In the genomic region with DNA sequence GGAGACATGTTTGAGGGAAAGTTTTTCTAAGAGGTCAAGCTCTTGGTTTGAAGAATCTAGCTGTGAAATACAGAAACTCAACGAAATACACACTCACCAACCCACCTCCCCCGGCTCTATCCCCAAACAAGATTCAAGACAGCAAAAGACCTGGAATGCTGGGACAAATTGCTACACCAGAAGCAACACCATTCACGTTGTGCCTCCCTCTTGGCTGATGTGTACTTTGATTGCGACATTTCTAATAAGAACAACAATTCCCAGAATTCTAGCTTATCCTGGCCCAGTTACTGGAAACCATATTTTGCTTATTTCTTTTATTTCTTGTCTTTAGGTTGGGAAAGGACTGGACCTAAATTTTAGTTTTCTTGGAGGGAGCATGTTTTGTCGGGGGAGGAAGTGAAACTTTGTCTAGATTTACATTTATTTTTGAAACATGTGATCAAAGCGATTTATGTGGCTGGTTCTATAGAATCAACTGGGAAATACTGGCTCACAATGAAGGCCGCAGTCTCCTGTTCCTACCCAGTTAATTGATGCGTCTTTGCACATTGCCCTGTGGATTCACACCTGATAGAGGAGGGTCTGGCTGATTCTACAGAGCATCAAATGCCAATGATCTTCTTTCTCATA, we compare ENCODE assay signal across 1 cellular context.
A peak's percentile ranks its signal among the peaks of the same experiment; 100 is the strongest.
TF ChIP-seq lines count a peak whose summit lies in the region.

No MANE protein-coding gene starts in this region.

TF ChIP-seq in HepG2, 621 proteins besides CTCF, POLR2A, EP300 and RAD21 (continued from another document and continues in another):
- no peak for TF ChIP-seq RNF2 (conservative IDR thresholded peaks at IDR 0.05; ENCODE audit: low read depth)
- 0 out of 2 replicates have a peak, but pooled peaks have one; percentile 26 for TF ChIP-seq ERF (CRISPR knock-in tag; IDR thresholded peaks at IDR 0.05)
- TF ChIP-seq, protein P1, sequence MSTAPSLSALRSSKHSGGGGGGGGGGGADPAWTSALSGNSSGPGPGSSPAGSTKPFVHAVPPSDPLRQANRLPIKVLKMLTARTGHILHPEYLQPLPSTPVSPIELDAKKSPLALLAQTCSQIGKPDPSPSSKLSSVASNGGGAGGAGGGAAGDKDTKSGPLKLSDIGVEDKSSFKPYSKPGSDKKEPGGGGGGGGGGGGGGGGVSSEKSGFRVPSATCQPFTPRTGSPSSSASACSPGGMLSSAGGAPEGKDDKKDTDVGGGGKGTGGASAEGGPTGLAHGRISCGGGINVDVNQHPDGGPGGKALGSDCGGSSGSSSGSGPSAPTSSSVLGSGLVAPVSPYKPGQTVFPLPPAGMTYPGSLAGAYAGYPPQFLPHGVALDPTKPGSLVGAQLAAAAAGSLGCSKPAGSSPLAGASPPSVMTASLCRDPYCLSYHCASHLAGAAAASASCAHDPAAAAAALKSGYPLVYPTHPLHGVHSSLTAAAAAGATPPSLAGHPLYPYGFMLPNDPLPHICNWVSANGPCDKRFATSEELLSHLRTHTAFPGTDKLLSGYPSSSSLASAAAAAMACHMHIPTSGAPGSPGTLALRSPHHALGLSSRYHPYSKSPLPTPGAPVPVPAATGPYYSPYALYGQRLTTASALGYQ (CRISPR knock-in tag; IDR thresholded peaks at IDR 0.05), result no peak
- TF ChIP-seq, protein P2, sequence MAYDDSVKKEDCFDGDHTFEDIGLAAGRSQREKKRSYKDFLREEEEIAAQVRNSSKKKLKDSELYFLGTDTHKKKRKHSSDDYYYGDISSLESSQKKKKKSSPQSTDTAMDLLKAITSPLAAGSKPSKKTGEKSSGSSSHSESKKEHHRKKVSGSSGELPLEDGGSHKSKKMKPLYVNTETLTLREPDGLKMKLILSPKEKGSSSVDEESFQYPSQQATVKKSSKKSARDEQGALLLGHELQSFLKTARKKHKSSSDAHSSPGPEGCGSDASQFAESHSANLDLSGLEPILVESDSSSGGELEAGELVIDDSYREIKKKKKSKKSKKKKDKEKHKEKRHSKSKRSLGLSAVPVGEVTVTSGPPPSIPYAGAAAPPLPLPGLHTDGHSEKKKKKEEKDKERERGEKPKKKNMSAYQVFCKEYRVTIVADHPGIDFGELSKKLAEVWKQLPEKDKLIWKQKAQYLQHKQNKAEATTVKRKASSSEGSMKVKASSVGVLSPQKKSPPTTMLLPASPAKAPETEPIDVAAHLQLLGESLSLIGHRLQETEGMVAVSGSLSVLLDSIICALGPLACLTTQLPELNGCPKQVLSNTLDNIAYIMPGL (CRISPR knock-in tag; IDR thresholded peaks at IDR 0.05; ENCODE audit: borderline replicate concordance in 1 of 2, low read depth in 1 of 2), result no peak
- peak; percentile 77 for TF ChIP-seq TEAD3 (CRISPR knock-in tag; optimal IDR thresholded peaks at IDR 0.05; ENCODE audit: borderline replicate concordance)
- no peak for TF ChIP-seq ZNF567 (CRISPR knock-in tag; IDR thresholded peaks at IDR 0.05; ENCODE audit: borderline replicate concordance)
- TF ChIP-seq, protein P3, sequence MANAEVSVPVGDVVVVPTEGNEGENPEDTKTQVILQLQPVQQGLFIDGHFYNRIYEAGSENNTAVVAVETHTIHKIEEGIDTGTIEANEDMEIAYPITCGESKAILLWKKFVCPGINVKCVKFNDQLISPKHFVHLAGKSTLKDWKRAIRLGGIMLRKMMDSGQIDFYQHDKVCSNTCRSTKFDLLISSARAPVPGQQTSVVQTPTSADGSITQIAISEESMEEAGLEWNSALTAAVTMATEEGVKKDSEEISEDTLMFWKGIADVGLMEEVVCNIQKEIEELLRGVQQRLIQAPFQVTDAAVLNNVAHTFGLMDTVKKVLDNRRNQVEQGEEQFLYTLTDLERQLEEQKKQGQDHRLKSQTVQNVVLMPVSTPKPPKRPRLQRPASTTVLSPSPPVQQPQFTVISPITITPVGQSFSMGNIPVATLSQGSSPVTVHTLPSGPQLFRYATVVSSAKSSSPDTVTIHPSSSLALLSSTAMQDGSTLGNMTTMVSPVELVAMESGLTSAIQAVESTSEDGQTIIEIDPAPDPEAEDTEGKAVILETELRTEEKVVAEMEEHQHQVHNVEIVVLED (CRISPR knock-in tag; IDR thresholded peaks at IDR 0.05; ENCODE audit: borderline replicate concordance), result no peak
- no peak for TF ChIP-seq MZF1 (CRISPR knock-in tag; IDR thresholded peaks at IDR 0.05; ENCODE audit: borderline replicate concordance)
- TF ChIP-seq ATRX (CRISPR knock-in tag; IDR thresholded peaks at IDR 0.05; ENCODE audit: borderline replicate concordance), result no peak
- TF ChIP-seq HNRNPUL1 (IDR thresholded peaks at IDR 0.05; ENCODE audit: low read depth, low read length), result no peak
- TF ChIP-seq ZNF205 (CRISPR knock-in tag; IDR thresholded peaks at IDR 0.05), result no peak
- no peak for TF ChIP-seq ZFY (CRISPR knock-in tag; IDR thresholded peaks at IDR 0.05)
- TF ChIP-seq, protein P4, sequence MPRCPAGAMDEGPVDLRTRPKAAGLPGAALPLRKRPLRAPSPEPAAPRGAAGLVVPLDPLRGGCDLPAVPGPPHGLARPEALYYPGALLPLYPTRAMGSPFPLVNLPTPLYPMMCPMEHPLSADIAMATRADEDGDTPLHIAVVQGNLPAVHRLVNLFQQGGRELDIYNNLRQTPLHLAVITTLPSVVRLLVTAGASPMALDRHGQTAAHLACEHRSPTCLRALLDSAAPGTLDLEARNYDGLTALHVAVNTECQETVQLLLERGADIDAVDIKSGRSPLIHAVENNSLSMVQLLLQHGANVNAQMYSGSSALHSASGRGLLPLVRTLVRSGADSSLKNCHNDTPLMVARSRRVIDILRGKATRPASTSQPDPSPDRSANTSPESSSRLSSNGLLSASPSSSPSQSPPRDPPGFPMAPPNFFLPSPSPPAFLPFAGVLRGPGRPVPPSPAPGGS (CRISPR knock-in tag; IDR thresholded peaks at IDR 0.05), result no peak
- no peak for TF ChIP-seq SMAD9 (CRISPR knock-in tag; IDR thresholded peaks at IDR 0.05)
- TF ChIP-seq MED1 (CRISPR knock-in tag; IDR thresholded peaks at IDR 0.05), result peak; percentile 37; the same call in 1 of the 2 replicates
- peak; percentile 62; the same call in 1 of the 2 replicates for TF ChIP-seq TGIF2 (CRISPR knock-in tag; IDR thresholded peaks at IDR 0.05)
- TF ChIP-seq SALL1 (CRISPR knock-in tag; IDR thresholded peaks at IDR 0.05), result peak; percentile 31; the same call in 1 of the 2 replicates
- no peak for TF ChIP-seq MXD1 (CRISPR knock-in tag; IDR thresholded peaks at IDR 0.05)
- TF ChIP-seq, protein P5, sequence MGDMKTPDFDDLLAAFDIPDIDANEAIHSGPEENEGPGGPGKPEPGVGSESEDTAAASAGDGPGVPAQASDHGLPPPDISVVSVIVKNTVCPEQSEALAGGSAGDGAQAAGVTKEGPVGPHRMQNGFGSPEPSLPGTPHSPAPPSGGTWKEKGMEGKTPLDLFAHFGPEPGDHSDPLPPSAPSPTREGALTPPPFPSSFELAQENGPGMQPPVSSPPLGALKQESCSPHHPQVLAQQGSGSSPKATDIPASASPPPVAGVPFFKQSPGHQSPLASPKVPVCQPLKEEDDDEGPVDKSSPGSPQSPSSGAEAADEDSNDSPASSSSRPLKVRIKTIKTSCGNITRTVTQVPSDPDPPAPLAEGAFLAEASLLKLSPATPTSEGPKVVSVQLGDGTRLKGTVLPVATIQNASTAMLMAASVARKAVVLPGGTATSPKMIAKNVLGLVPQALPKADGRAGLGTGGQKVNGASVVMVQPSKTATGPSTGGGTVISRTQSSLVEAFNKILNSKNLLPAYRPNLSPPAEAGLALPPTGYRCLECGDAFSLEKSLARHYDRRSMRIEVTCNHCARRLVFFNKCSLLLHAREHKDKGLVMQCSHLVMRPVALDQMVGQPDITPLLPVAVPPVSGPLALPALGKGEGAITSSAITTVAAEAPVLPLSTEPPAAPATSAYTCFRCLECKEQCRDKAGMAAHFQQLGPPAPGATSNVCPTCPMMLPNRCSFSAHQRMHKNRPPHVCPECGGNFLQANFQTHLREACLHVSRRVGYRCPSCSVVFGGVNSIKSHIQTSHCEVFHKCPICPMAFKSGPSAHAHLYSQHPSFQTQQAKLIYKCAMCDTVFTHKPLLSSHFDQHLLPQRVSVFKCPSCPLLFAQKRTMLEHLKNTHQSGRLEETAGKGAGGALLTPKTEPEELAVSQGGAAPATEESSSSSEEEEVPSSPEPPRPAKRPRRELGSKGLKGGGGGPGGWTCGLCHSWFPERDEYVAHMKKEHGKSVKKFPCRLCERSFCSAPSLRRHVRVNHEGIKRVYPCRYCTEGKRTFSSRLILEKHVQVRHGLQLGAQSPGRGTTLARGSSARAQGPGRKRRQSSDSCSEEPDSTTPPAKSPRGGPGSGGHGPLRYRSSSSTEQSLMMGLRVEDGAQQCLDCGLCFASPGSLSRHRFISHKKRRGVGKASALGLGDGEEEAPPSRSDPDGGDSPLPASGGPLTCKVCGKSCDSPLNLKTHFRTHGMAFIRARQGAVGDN (CRISPR knock-in tag; IDR thresholded peaks at IDR 0.05), result no peak
- TF ChIP-seq KLF6 (CRISPR knock-in tag; IDR thresholded peaks at IDR 0.05), result no peak
- TF ChIP-seq, protein P6, sequence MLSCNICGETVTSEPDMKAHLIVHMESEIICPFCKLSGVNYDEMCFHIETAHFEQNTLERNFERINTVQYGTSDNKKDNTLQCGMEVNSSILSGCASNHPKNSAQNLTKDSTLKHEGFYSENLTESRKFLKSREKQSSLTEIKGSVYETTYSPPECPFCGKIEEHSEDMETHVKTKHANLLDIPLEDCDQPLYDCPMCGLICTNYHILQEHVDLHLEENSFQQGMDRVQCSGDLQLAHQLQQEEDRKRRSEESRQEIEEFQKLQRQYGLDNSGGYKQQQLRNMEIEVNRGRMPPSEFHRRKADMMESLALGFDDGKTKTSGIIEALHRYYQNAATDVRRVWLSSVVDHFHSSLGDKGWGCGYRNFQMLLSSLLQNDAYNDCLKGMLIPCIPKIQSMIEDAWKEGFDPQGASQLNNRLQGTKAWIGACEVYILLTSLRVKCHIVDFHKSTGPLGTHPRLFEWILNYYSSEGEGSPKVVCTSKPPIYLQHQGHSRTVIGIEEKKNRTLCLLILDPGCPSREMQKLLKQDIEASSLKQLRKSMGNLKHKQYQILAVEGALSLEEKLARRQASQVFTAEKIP (CRISPR knock-in tag; IDR thresholded peaks at IDR 0.05; ENCODE audit: borderline replicate concordance), result no peak
- peak; percentile 26; the same call in 1 of the 2 replicates for TF ChIP-seq RXRB (CRISPR knock-in tag; IDR thresholded peaks at IDR 0.05; ENCODE audit: borderline replicate concordance)
- no peak for TF ChIP-seq MED8 (CRISPR knock-in tag; IDR thresholded peaks at IDR 0.05; ENCODE audit: insufficient replicate concordance)
- no peak for TF ChIP-seq ZNF451 (CRISPR knock-in tag; IDR thresholded peaks at IDR 0.05)
- no peak for TF ChIP-seq ZNF34 (CRISPR knock-in tag; IDR thresholded peaks at IDR 0.05; ENCODE audit: borderline replicate concordance)
- TF ChIP-seq HIVEP1 (CRISPR knock-in tag; IDR thresholded peaks at IDR 0.05), result no peak
- no peak for TF ChIP-seq XBP1 (CRISPR knock-in tag; IDR thresholded peaks at IDR 0.05)
- TF ChIP-seq THAP11 (CRISPR knock-in tag; IDR thresholded peaks at IDR 0.05), result peak; percentile 78
- no peak for TF ChIP-seq TMF1 (CRISPR knock-in tag; IDR thresholded peaks at IDR 0.05; ENCODE audit: low read depth)
- TF ChIP-seq KDM2A (CRISPR knock-in tag; IDR thresholded peaks at IDR 0.05; ENCODE audit: borderline replicate concordance, low read depth), result no peak
- no peak for TF ChIP-seq SRF (IDR thresholded peaks at IDR 0.05; ENCODE audit: low read depth, low read length)
- TF ChIP-seq, protein P7, sequence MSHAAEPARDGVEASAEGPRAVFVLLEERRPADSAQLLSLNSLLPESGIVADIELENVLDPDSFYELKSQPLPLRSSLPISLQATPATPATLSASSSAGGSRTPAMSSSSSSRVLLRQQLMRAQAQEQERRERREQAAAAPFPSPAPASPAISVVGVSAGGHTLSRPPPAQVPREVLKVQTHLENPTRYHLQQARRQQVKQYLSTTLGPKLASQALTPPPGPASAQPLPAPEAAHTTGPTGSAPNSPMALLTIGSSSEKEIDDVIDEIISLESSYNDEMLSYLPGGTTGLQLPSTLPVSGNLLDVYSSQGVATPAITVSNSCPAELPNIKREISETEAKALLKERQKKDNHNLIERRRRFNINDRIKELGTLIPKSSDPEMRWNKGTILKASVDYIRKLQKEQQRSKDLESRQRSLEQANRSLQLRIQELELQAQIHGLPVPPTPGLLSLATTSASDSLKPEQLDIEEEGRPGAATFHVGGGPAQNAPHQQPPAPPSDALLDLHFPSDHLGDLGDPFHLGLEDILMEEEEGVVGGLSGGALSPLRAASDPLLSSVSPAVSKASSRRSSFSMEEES (CRISPR knock-in tag; IDR thresholded peaks at IDR 0.05), result peak; percentile 46; the same call in 1 of the 2 replicates
- TF ChIP-seq GTF3A (CRISPR knock-in tag; conservative IDR thresholded peaks at IDR 0.05), result no peak
- no peak for TF ChIP-seq ZNF646 (CRISPR knock-in tag; IDR thresholded peaks at IDR 0.05)
- no peak for TF ChIP-seq MLLT10 (CRISPR knock-in tag; IDR thresholded peaks at IDR 0.05)
